ENCODE assay signal across 10 cellular contexts in genomic region chr2:148565272-148565894, GRCh38.
DNase-seq lines count a peak whose midpoint lies in the region; ATAC-seq and TF ChIP-seq lines count a peak whose summit lies in the region.
"Had no signal": no experiment of that assay in that cellular context is flagged by ENCODE, and none has a peak within 500 bp of the region (broad histone marks: within the 10 kb centered on the region; RNA-seq: fewer than 3 reads in every experiment).

No MANE protein-coding gene starts in this region.

- no peaks in the 10 kb centered on the region for H3K9me3 Mint-ChIP-seq in chondrocyte (ENCODE audit: low read depth)
- H3K9me3 Mint-ChIP-seq: activated naive CD4-positive, alpha-beta T cell treated with anti-CD3 and anti-CD28 coated beads, Interleukin-2, amount 50 U/mL, for 72 hours had no signal

- H3K4me3 ChIP-seq in NB4 (ENCODE audit: low read depth, low read length), result no peak overlapping the region
- H3K4me3 ChIP-seq: mucosa of descending colon had no signal

- H3K27me3 Mint-ChIP-seq in chondrocyte (ENCODE audit: low read depth), result no peaks in the 10 kb centered on the region

- no peaks in the 10 kb centered on the region for H3K36me3 Mint-ChIP-seq in chondrocyte (ENCODE audit: low read depth)
- H3K36me3 Mint-ChIP-seq: activated naive CD4-positive, alpha-beta T cell treated with anti-CD3 and anti-CD28 coated beads, Interleukin-2, amount 50 U/mL, for 72 hours had no signal

- no peak overlapping the region for H3K4me3 Mint-ChIP-seq in chondrocyte (ENCODE audit: unreplicated experiment)

- peak; percentile 16; the same call in 1 of the 3 replicates for TF ChIP-seq CTCF in GM12872 (IDR thresholded peaks at IDR 0.05; ENCODE audit: insufficient read depth, low read depth, low read length)
- TF ChIP-seq CTCF in NB4 (IDR thresholded peaks at IDR 0.05; ENCODE audit: low read depth, low read length), result peak; percentile 28
- TF ChIP-seq CTCF in chondrocyte (IDR thresholded peaks at IDR 0.05), result peak; percentile 63

- H3K27ac Mint-ChIP-seq in chondrocyte (ENCODE audit: unreplicated experiment), result no peak overlapping the region
- H3K27ac Mint-ChIP-seq: activated naive CD4-positive, alpha-beta T cell treated with anti-CD3 and anti-CD28 coated beads, Interleukin-2, amount 50 U/mL, for 72 hours had no signal

- peaks cover 4% of the 10 kb centered on the region for H3K4me1 Mint-ChIP-seq in chondrocyte (ENCODE audit: low read depth)

- ATAC-seq in GM18498 (IDR thresholded peaks at IDR 0.05; ENCODE audit: unreplicated experiment) (no peak), GM19467 (IDR thresholded peaks at IDR 0.05; ENCODE audit: unreplicated experiment) (no peak)
- ATAC-seq: activated naive CD4-positive, alpha-beta T cell treated with anti-CD3 and anti-CD28 coated beads, Interleukin-2, amount 50 U/mL, for 72 hours; mucosa of descending colon had no signal

- TF ChIP-seq POLR2A in NB4 (IDR thresholded peaks at IDR 0.05; ENCODE audit: extremely low read depth, insufficient read length), result no peak

- DNase-seq in NB4 (ENCODE audit: low read depth), result peak; percentile 37
- no peak for DNase-seq in chondrocyte (ENCODE audit: low spot score)
- DNase-seq in myocyte (ENCODE audit: low read depth), result peak; percentile 9
- no peak for DNase-seq in HK-2 (ENCODE audit: unreplicated experiment)
- no peak for DNase-seq in NCI-H2196 treated with DMSO at 0.1 percent for 48 hours (lab: John Stamatoyannopoulos, UW; ENCODE audit: unreplicated experiment)

Comparison
In these comparisons a context has a peak if more than half of its experiments do, and no peak if none do; other contexts are left out.
1. DNase-seq: peak in NB4 (single experiment) and myocyte (single experiment); none in chondrocyte (single experiment), HK-2 (single experiment) and NCI-H2196 treated with DMSO at 0.1 percent for 48 hours (single experiment).
2. Peak in every context shown above with its lines, with median percentiles within 50 percentile points of each other: CTCF ChIP-seq.